Comparison of ENCODE assay signal across 8 cellular contexts in genomic region chr4:48483777-48484493, GRCh38. TPM values are rescaled to one million over a fixed set of nuclear protein-coding genes. Genes with fewer than 3 reads are reported as not detected.
DNase-seq lines count a peak whose midpoint lies in the region; ATAC-seq, FAIRE-seq and TF ChIP-seq lines count a peak whose summit lies in the region.

No MANE protein-coding gene starts in this region.

- H3K9me3 ChIP-seq in ascending aorta: no peaks in the 10 kb centered on the region

- no peak overlapping the region for H3K27ac Mint-ChIP-seq in memory B cell

- intact Hi-C loops in ascending aorta (cut with DNase I): no loop called here

- H3K4me3 Mint-ChIP-seq in memory B cell: peak overlapping the region; percentile 71

- H3K36me3 Mint-ChIP-seq in memory B cell: no peaks in the 10 kb centered on the region

- FAIRE-seq in urothelium cell line (lab: Jason Lieb, UNC): peak; percentile 35

- H3K4me1 ChIP-seq in ascending aorta: peaks cover 3 to 5% of the 10 kb centered on the region in 2 donors

- H3K27me3 Mint-ChIP-seq in memory B cell: peaks cover 25% of the 10 kb centered on the region

- H3K27me3 ChIP-seq in ascending aorta: peaks cover 9% of the 10 kb centered on the region

- TF ChIP-seq CTCF in ascending aorta (IDR thresholded peaks at IDR 0.05): no peak

- peak; percentile 29 for DNase-seq in stimulated activated CD4-positive, alpha-beta T cell treated with anti-CD3 and anti-CD28 coated beads, Interleukin-15, amount 100 ng/mL, for 24 hours
- no peak for DNase-seq in stimulated activated CD4-positive, alpha-beta T cell treated with anti-CD3 and anti-CD28 coated beads, Interleukin-12 subunit alpha, Interleukin-12 subunit beta, amount 100 ng/mL, for 4 hours
- DNase-seq in ascending aorta (ENCODE audit: low spot score in 2 of 2): no peak
- no peak for DNase-seq in memory B cell (ENCODE audit: low spot score in 2 of 2)
- no peak for DNase-seq in urothelium cell line (ENCODE audit: low spot score)
- DNase-seq in NCI-H1694 (lab: John Stamatoyannopoulos, UW): no peak

- H3K4me1 Mint-ChIP-seq in memory B cell: peaks cover 9% of the 10 kb centered on the region

- H3K27ac ChIP-seq in ascending aorta: no peak overlapping the region

- peak overlapping the region; percentile 55 to 58 for H3K4me3 ChIP-seq in ascending aorta

- H3K9me3 Mint-ChIP-seq in memory B cell: no peaks in the 10 kb centered on the region

- H3K36me3 ChIP-seq in ascending aorta: no peaks in the 10 kb centered on the region

- ATAC-seq in memory B cell (ENCODE audit: low read depth) (peak; percentile 22), HG02938 (IDR thresholded peaks at IDR 0.05; ENCODE audit: unreplicated experiment) (no peak), GM18870 (IDR thresholded peaks at IDR 0.05; ENCODE audit: unreplicated experiment) (no peak)

RNA-seq across cellular contexts. Expression of gene SLC10A4, which starts 0.8 kb away (rescaled TPM):
- total RNA-seq in ascending aorta: 0.21 TPM

RNA-seq across cellular contexts. Expression of gene ZAR1, which starts 6.1 kb away (rescaled TPM):
- total RNA-seq in ascending aorta: 1.4 TPM
